1 cellular context compared by ENCODE assay signal in genomic region chr17:46212634-46213435, GRCh38.
TF ChIP-seq lines count a peak whose summit lies in the region.

No MANE protein-coding gene starts in this region.

TF ChIP-seq in GM12878, 131 proteins besides CTCF, POLR2A, EP300 and RAD21 (continued from another document):
- TF ChIP-seq RUNX3 (IDR thresholded peaks at IDR 0.05; ENCODE audit: low read length) (peak; percentile 68), BHLHE40 (IDR thresholded peaks at IDR 0.05; ENCODE audit: borderline replicate concordance in 1 of 2, low read depth in 2 of 2, low read length in 1 of 2) (0 out of 4 replicates have a peak, but pooled peaks of 1 of the 2 experiments have one; percentile 36), YY1 (IDR thresholded peaks at IDR 0.05; ENCODE audit: low read depth, low read length) (peak; percentile 68), HDGF (IDR thresholded peaks at IDR 0.05) (peak; percentile 84), E4F1 (IDR thresholded peaks at IDR 0.05; ENCODE audit: borderline replicate concordance, partially characterized antibody) (no peak), SMC3 (IDR thresholded peaks at IDR 0.05; ENCODE audit: borderline replicate concordance, low read length) (peak; percentile 92), IRF5 (IDR thresholded peaks at IDR 0.05; ENCODE audit: borderline replicate concordance) (no peak), SKIL (IDR thresholded peaks at IDR 0.05; ENCODE audit: low read depth, poor library complexity, severe bottlenecking) (peak; percentile 54), FOXM1 (IDR thresholded peaks at IDR 0.05; ENCODE audit: low read depth, low read length) (peak; percentile 51; the same call in 1 of the 2 replicates), SPI1 (IDR thresholded peaks at IDR 0.05; ENCODE audit: borderline replicate concordance, insufficient read depth, low read depth, low read length) (no peak), NR2C2 (IDR thresholded peaks at IDR 0.05; ENCODE audit: borderline replicate concordance, control insufficient read depth, insufficient read length, low read depth) (no peak), NKRF (conservative IDR thresholded peaks at IDR 0.05) (no peak), ESRRA (IDR thresholded peaks at IDR 0.05; ENCODE audit: low read length) (no peak), POU2F2 (IDR thresholded peaks at IDR 0.05; ENCODE audit: borderline replicate concordance, low read depth, low read length) (0 out of 3 replicates have a peak, but pooled peaks have one; percentile 48), JUND (IDR thresholded peaks at IDR 0.05; ENCODE audit: low read depth, low read length) (no peak), ZNF687 (IDR thresholded peaks at IDR 0.05) (no peak), KLF5 (IDR thresholded peaks at IDR 0.05; ENCODE audit: partially characterized antibody) (no peak), FOXK2 (IDR thresholded peaks at IDR 0.05) (no peak), PKNOX1 (IDR thresholded peaks at IDR 0.05) (no peak), PAX5 (IDR thresholded peaks at IDR 0.05; ENCODE audit: borderline replicate concordance, low read depth, low read length) (no peak), MYC (IDR thresholded peaks at IDR 0.05; ENCODE audit: insufficient read depth, insufficient read length, insufficient replicate concordance, low read length, severe bottlenecking) (no peak), TCF7 (IDR thresholded peaks at IDR 0.05; ENCODE audit: borderline replicate concordance) (no peak)
TF ChIP-seq in GM12878: peak in this region for 12.
